ENCODE assay signal across 33 cellular contexts in genomic region chr11:8045839-8046238, GRCh38. TPM values are rescaled to one million over a fixed set of nuclear protein-coding genes. Genes with fewer than 3 reads are reported as not detected.
"Had no signal": no experiment of that assay in that cellular context is flagged by ENCODE, and none has a peak within 500 bp of the region (broad histone marks: within the 10 kb centered on the region; RNA-seq: fewer than 3 reads in every experiment).

No MANE protein-coding gene starts in this region.

- H3K9me3 ChIP-seq: adrenal gland, body of pancreas, breast epithelium, MG63 had no signal

- H3K9me3 Mint-ChIP-seq: activated CD8-positive, alpha-beta T cell treated with anti-CD3 and anti-CD28 coated beads for 36 hours; activated naive CD4-positive, alpha-beta T cell treated with anti-CD3 and anti-CD28 coated beads for 36 hours; activated naive CD4-positive, alpha-beta T cell treated with anti-CD3 and anti-CD28 coated beads, Interleukin-2, amount 50 U/mL, for 72 hours; activated T-cell treated with anti-CD3 and anti-CD28 coated beads, Interleukin-2, amount 50 U/mL, for 4 hours; activated T-helper 1 cell treated with anti-CD3 and anti-CD28 coated beads, Interleukin-12 subunit alpha, Interleukin-12 subunit beta, Interleukin-2, Interleukin-4 antibody, amounts not matched to agents 30 ng/mL and 10 ng/mL and 1 ng/mL, durations not matched to agents 14 hours and 24 hours and 36 hours had no signal

- H3K4me3 ChIP-seq: adrenal gland, body of pancreas, breast epithelium, MG63, PC-9 had no signal

- H3K4me2 ChIP-seq: PC-9 had no signal

- H3K27ac Mint-ChIP-seq: activated CD8-positive, alpha-beta T cell treated with anti-CD3 and anti-CD28 coated beads for 36 hours; activated naive CD4-positive, alpha-beta T cell treated with anti-CD3 and anti-CD28 coated beads for 36 hours; activated naive CD4-positive, alpha-beta T cell treated with anti-CD3 and anti-CD28 coated beads, Interleukin-2, amount 50 U/mL, for 72 hours; activated T-helper 1 cell treated with anti-CD3 and anti-CD28 coated beads, Interleukin-12 subunit alpha, Interleukin-12 subunit beta, Interleukin-2, Interleukin-4 antibody, amounts not matched to agents 30 ng/mL and 10 ng/mL and 1 ng/mL, durations not matched to agents 14 hours and 24 hours and 36 hours had no signal

- H3K4me3 Mint-ChIP-seq: activated CD8-positive, alpha-beta T cell treated with anti-CD3 and anti-CD28 coated beads for 36 hours; activated naive CD4-positive, alpha-beta T cell treated with anti-CD3 and anti-CD28 coated beads for 36 hours; activated T-cell treated with anti-CD3 and anti-CD28 coated beads, Interleukin-2, amount 50 U/mL, for 4 hours; activated T-helper 1 cell treated with anti-CD3 and anti-CD28 coated beads, Interleukin-12 subunit alpha, Interleukin-12 subunit beta, Interleukin-2, Interleukin-4 antibody, amounts not matched to agents 30 ng/mL and 10 ng/mL and 1 ng/mL, durations not matched to agents 14 hours and 24 hours and 36 hours had no signal

- H3K36me3 Mint-ChIP-seq: activated naive CD4-positive, alpha-beta T cell treated with anti-CD3 and anti-CD28 coated beads, Interleukin-2, amount 50 U/mL, for 72 hours had no signal

- H3K27ac ChIP-seq: adrenal gland, body of pancreas, breast epithelium, PC-9, RWPE1, VCaP had no signal

- H3K36me3 ChIP-seq: adrenal gland, breast epithelium, MG63 had no signal

- DNase-seq: activated CD4-positive, alpha-beta T cell treated with anti-CD3 and anti-CD28 coated beads for 1 hour; activated CD4-positive, alpha-beta T cell treated with anti-CD3 and anti-CD28 coated beads for 48 hours; activated CD4-positive, alpha-beta T cell treated with anti-CD3 and anti-CD28 coated beads, Interleukin-2, amount 50 U/mL, for 4 hours; activated CD4-positive, CD25-positive, alpha-beta regulatory T cell; activated CD8-positive, alpha-beta memory T cell treated with anti-CD3 and anti-CD28 coated beads, Interleukin-2, amount 50 U/mL, for 4 hours; activated CD8-positive, alpha-beta T cell treated with anti-CD3 and anti-CD28 coated beads for 36 hours; activated gamma-delta T cell treated with Interleukin-2 at 50 U/mL for 16 hours; activated naive CD4-positive, alpha-beta T cell treated with anti-CD3 and anti-CD28 coated beads for 36 hours; activated T-cell treated with anti-CD3 and anti-CD28 coated beads for 4 hours; activated T-cell treated with anti-CD3 and anti-CD28 coated beads, Interleukin-2, amount 50 U/mL, for 4 hours; adrenal gland; body of pancreas; Kasumi-1; KG1; MG63; NCI-H1048; NCI-H1436 treated with DMSO at 0.1 percent for 48 hours; NCI-H1694 treated with DMSO at 0.1 percent for 48 hours; NCI-H2029; NCI-H345; NCI-H524 treated with DMSO at 0.1 percent for 48 hours; NK-92 treated with Interleukin-12 subunit alpha and Interleukin-12 subunit beta, amount 100 ng/mL, for 24 hours; PC-9; Right ventricle myocardium superior; SW 1271; T-helper 1 cell; T-helper 2 cell; T-helper 9 cell had no signal

- H3K4me1 ChIP-seq: adrenal gland, body of pancreas, breast epithelium had no signal

- H3K27me3 ChIP-seq: adrenal gland, body of pancreas, breast epithelium had no signal

- ATAC-seq: activated CD8-positive, alpha-beta T cell treated with anti-CD3 and anti-CD28 coated beads for 36 hours; activated naive CD4-positive, alpha-beta T cell treated with anti-CD3 and anti-CD28 coated beads, Interleukin-2, amount 50 U/mL, for 72 hours; activated T-cell treated with anti-CD3 and anti-CD28 coated beads, Interleukin-2, amount 50 U/mL, for 4 hours; body of pancreas had no signal

RNA-seq across cellular contexts. Expression of gene TUB, which starts 35.2 kb away (rescaled TPM):
- total RNA-seq: PC-9 had no signal
